ENCODE assay signal across 1 cellular context in genomic region chr17:37683454-37683984, GRCh38.
TF ChIP-seq lines count a peak whose summit lies in the region.

No MANE protein-coding gene starts in this region.

TF ChIP-seq in HepG2, 621 proteins besides CTCF, POLR2A, EP300 and RAD21 (continued from another document and continues in another):
- TF ChIP-seq ARID4A (CRISPR knock-in tag; IDR thresholded peaks at IDR 0.05; ENCODE audit: borderline replicate concordance) (peak; percentile 16; the same call in 1 of the 2 replicates), ZBTB43 (CRISPR knock-in tag; conservative IDR thresholded peaks at IDR 0.05) (0 out of 2 replicates have a peak, but pooled peaks have one; percentile 32), TBX2 (CRISPR knock-in tag; IDR thresholded peaks at IDR 0.05; ENCODE audit: borderline replicate concordance) (peak; percentile 79), ZNF619 (CRISPR knock-in tag; IDR thresholded peaks at IDR 0.05) (no peak), SKI (IDR thresholded peaks at IDR 0.05; ENCODE audit: partially characterized antibody) (peak; percentile 35), TBL1XR1 (IDR thresholded peaks at IDR 0.05; ENCODE audit: borderline replicate concordance, low read length, partially characterized antibody) (peak; percentile 69), SOX5 (CRISPR knock-in tag; IDR thresholded peaks at IDR 0.05; ENCODE audit: borderline replicate concordance) (peak; percentile 94), CBFB (CRISPR knock-in tag; IDR thresholded peaks at IDR 0.05) (peak; percentile 98), KLF16 (CRISPR knock-in tag; IDR thresholded peaks at IDR 0.05) (peak in 1 of 2 experiments; percentile 78; a peak in 1 of 4 replicates), ZKSCAN1 (IDR thresholded peaks at IDR 0.05; ENCODE audit: low read length) (no peak), RARA (CRISPR knock-in tag; IDR thresholded peaks at IDR 0.05) (peak; percentile 73), MAX (IDR thresholded peaks at IDR 0.05) (peak; percentile 28), ZUFSP (CRISPR knock-in tag; IDR thresholded peaks at IDR 0.05; ENCODE audit: borderline replicate concordance) (no peak), TBX3 (IDR thresholded peaks at IDR 0.05; ENCODE audit: borderline replicate concordance) (peak; percentile 86), RERE (CRISPR knock-in tag; IDR thresholded peaks at IDR 0.05; ENCODE audit: low read depth) (peak; percentile 58; the same call in 1 of the 2 replicates), SP2 (CRISPR knock-in tag; IDR thresholded peaks at IDR 0.05) (no peak), ZNF780A (CRISPR knock-in tag; IDR thresholded peaks at IDR 0.05) (no peak), MBD4 (IDR thresholded peaks at IDR 0.05; ENCODE audit: borderline replicate concordance, low read length) (0 out of 2 replicates have a peak, but pooled peaks have one; percentile 29), STAT6 (CRISPR knock-in tag; IDR thresholded peaks at IDR 0.05; ENCODE audit: borderline replicate concordance) (peak; percentile 30; the same call in 1 of the 2 replicates), ZNF670 (CRISPR knock-in tag; IDR thresholded peaks at IDR 0.05; ENCODE audit: borderline replicate concordance) (no peak), ZNF414 (CRISPR knock-in tag; IDR thresholded peaks at IDR 0.05) (no peak), ZNF782 (CRISPR knock-in tag; IDR thresholded peaks at IDR 0.05; ENCODE audit: borderline replicate concordance) (no peak), NFIC (IDR thresholded peaks at IDR 0.05; ENCODE audit: low read length) (peak; percentile 87), ASH2L (IDR thresholded peaks at IDR 0.05; ENCODE audit: insufficient read length, low read depth, low read length) (peak; percentile 56), IRF2 (CRISPR knock-in tag; IDR thresholded peaks at IDR 0.05) (0 out of 2 replicates have a peak, but pooled peaks have one; percentile 33), ZNF839 (CRISPR knock-in tag; IDR thresholded peaks at IDR 0.05; ENCODE audit: borderline replicate concordance) (no peak), CREB1 (IDR thresholded peaks at IDR 0.05) (no peak), CREB1 (CRISPR knock-in tag; IDR thresholded peaks at IDR 0.05) (peak; percentile 77), ARID5B (CRISPR knock-in tag; IDR thresholded peaks at IDR 0.05) (peak; percentile 90), TCF7L2 (IDR thresholded peaks at IDR 0.05; ENCODE audit: low read depth, low read length) (peak; percentile 93), ZNF557 (CRISPR knock-in tag; IDR thresholded peaks at IDR 0.05) (no peak)
